19 cellular contexts compared by ENCODE assay signal in genomic region chr13:24894277-24894971, GRCh38.
DNase-seq lines count a peak whose midpoint lies in the region; ATAC-seq and TF ChIP-seq lines count a peak whose summit lies in the region.
"Had no signal": no experiment of that assay in that cellular context is flagged by ENCODE, and none has a peak within 500 bp of the region (broad histone marks: within the 10 kb centered on the region; RNA-seq: fewer than 3 reads in every experiment).

No MANE protein-coding gene starts in this region.

- H3K4me1 ChIP-seq in endodermal cell (ENCODE audit: control insufficient read depth, insufficient read depth, low read length), result no peaks in the 10 kb centered on the region
- H3K4me1 ChIP-seq: HAP-1, SJCRH30 had no signal

- WGBS in endodermal cell (ENCODE audit: insufficient coverage in 1 of 2, insufficient read length in 1 of 2), 2 experiments, result 94 to 97% methylated on average over 20 to 29 of the region's 29 CpGs

- H3K4me3 ChIP-seq in endodermal cell (ENCODE audit: low read length), result no peak overlapping the region
- H3K4me3 ChIP-seq: HAP-1, SJCRH30 had no signal

- no peaks in the 10 kb centered on the region for H3K4me1 Mint-ChIP-seq in stimulated activated naive CD8-positive, alpha-beta T cell treated with anti-CD3 and anti-CD28 coated beads, Interleukin-15, amount 100 ng/mL, for 72 hours
- H3K4me1 Mint-ChIP-seq in glutamatergic neuron (ENCODE audit: low read depth, unreplicated experiment), result peaks cover 8% of the 10 kb centered on the region
- no peaks in the 10 kb centered on the region for H3K4me1 Mint-ChIP-seq in endodermal cell
- H3K4me1 Mint-ChIP-seq in activated T-cell treated with anti-CD3 and anti-CD28 coated beads, Interleukin-2, amount 50 U/mL, for 4 hours (ENCODE audit: low read depth), result no peaks in the 10 kb centered on the region
- H3K4me1 Mint-ChIP-seq: CD14-positive monocyte had no signal

- intact Hi-C loops in posterior vena cava (cut with DNase I), result no loop called here

- H3K36me3 Mint-ChIP-seq in glutamatergic neuron (ENCODE audit: unreplicated experiment), result peaks cover 5% of the 10 kb centered on the region
- H3K36me3 Mint-ChIP-seq in endodermal cell (ENCODE audit: low read depth), result peaks cover 53% of the 10 kb centered on the region
- H3K36me3 Mint-ChIP-seq in activated T-cell treated with anti-CD3 and anti-CD28 coated beads, Interleukin-2, amount 50 U/mL, for 4 hours (ENCODE audit: insufficient read depth), result peaks cover 28% of the 10 kb centered on the region

- ATAC-seq in stimulated activated naive CD8-positive, alpha-beta T cell treated with anti-CD3 and anti-CD28 coated beads, Interleukin-15, amount 100 ng/mL, for 72 hours, result peak; percentile 39
- ATAC-seq in stimulated activated naive CD8-positive, alpha-beta T cell treated with anti-CD3 and anti-CD28 coated beads, Interleukin-15, Interleukin-2, amounts not matched to agents 100 U/mL and 50 U/mL, for 24 hours, result no peak
- no peak for ATAC-seq in activated T-cell treated with anti-CD3 and anti-CD28 coated beads, Interleukin-2, amount 50 U/mL, for 4 hours
- no peak for ATAC-seq in HG03039 (IDR thresholded peaks at IDR 0.05; ENCODE audit: unreplicated experiment)

- H3K9ac ChIP-seq in endodermal cell (ENCODE audit: extremely low read depth, low read length, poor library complexity, severe bottlenecking), result no peak overlapping the region

- no peaks in the 10 kb centered on the region for H3K9me3 Mint-ChIP-seq in stimulated activated naive CD8-positive, alpha-beta T cell treated with anti-CD3 and anti-CD28 coated beads, Interleukin-15, amount 100 ng/mL, for 72 hours
- H3K9me3 Mint-ChIP-seq in glutamatergic neuron (ENCODE audit: unreplicated experiment), result peaks cover 3% of the 10 kb centered on the region
- H3K9me3 Mint-ChIP-seq in endodermal cell, result no peaks in the 10 kb centered on the region
- H3K9me3 Mint-ChIP-seq in activated T-cell treated with anti-CD3 and anti-CD28 coated beads, Interleukin-2, amount 50 U/mL, for 4 hours, result no peaks in the 10 kb centered on the region

- TF ChIP-seq CTCF in glutamatergic neuron (IDR thresholded peaks at IDR 0.05; ENCODE audit: partially characterized antibody, unreplicated experiment), result no peak
- TF ChIP-seq CTCF in endodermal cell (conservative IDR thresholded peaks at IDR 0.05), result no peak

- no peaks in the 10 kb centered on the region for H3K27me3 ChIP-seq in endodermal cell (ENCODE audit: control insufficient read depth, insufficient read depth, low read length, poor library complexity, severe bottlenecking)
- H3K27me3 ChIP-seq: SJCRH30 had no signal

- H3K9me3 ChIP-seq in endodermal cell (ENCODE audit: control insufficient read depth, low read length), result no peaks in the 10 kb centered on the region
- H3K9me3 ChIP-seq: HAP-1, SJCRH30 had no signal

- no peak for DNase-seq in stimulated activated naive CD8-positive, alpha-beta T cell treated with anti-CD3 and anti-CD28 coated beads, Interleukin-15, amount 100 ng/mL, for 72 hours
- no peak for DNase-seq in stimulated activated naive CD8-positive, alpha-beta T cell treated with anti-CD3 and anti-CD28 coated beads, Interleukin-15, Interleukin-2, amounts not matched to agents 100 U/mL and 50 U/mL, for 24 hours
- DNase-seq in glutamatergic neuron, result no peak
- DNase-seq in posterior vena cava (ENCODE audit: low spot score), result peak; percentile 58
- DNase-seq in endodermal cell, result no peak
- no peak for DNase-seq in activated T-cell treated with anti-CD3 and anti-CD28 coated beads, Interleukin-2, amount 50 U/mL, for 4 hours
- DNase-seq: EL; Kasumi-1; NCI-H1694; NCI-H2081; NCI-H2171; NCI-H345; NCI-H774; NK-92 treated with Interleukin-12 subunit alpha and Interleukin-12 subunit beta, amount 100 ng/mL, for 24 hours had no signal

- H3K27me3 Mint-ChIP-seq in stimulated activated naive CD8-positive, alpha-beta T cell treated with anti-CD3 and anti-CD28 coated beads, Interleukin-15, amount 100 ng/mL, for 72 hours, result no peaks in the 10 kb centered on the region
- H3K27me3 Mint-ChIP-seq in glutamatergic neuron (ENCODE audit: unreplicated experiment) (no peaks in the 10 kb centered on the region), endodermal cell (ENCODE audit: insufficient read depth) (no peaks in the 10 kb centered on the region)
- no peaks in the 10 kb centered on the region for H3K27me3 Mint-ChIP-seq in activated T-cell treated with anti-CD3 and anti-CD28 coated beads, Interleukin-2, amount 50 U/mL, for 4 hours (ENCODE audit: low read depth)

- H3K27ac ChIP-seq in endodermal cell (ENCODE audit: low read depth, low read length), result no peak overlapping the region
- H3K27ac ChIP-seq: RWPE1, SJCRH30 had no signal

- H3K27ac Mint-ChIP-seq in stimulated activated naive CD8-positive, alpha-beta T cell treated with anti-CD3 and anti-CD28 coated beads, Interleukin-15, amount 100 ng/mL, for 72 hours, result peak overlapping the region in 1 of 2 donors; percentile 74
- H3K27ac Mint-ChIP-seq in glutamatergic neuron (ENCODE audit: unreplicated experiment), result peak overlapping the region; percentile 3
- H3K27ac Mint-ChIP-seq in endodermal cell, result no peak overlapping the region

- H3K36me3 ChIP-seq in endodermal cell (ENCODE audit: control insufficient read depth, insufficient read depth, low read length), result peaks cover 80% of the 10 kb centered on the region

- H3K4me3 Mint-ChIP-seq in stimulated activated naive CD8-positive, alpha-beta T cell treated with anti-CD3 and anti-CD28 coated beads, Interleukin-15, amount 100 ng/mL, for 72 hours, result no peak overlapping the region
- H3K4me3 Mint-ChIP-seq in glutamatergic neuron (ENCODE audit: unreplicated experiment) (no peak overlapping the region), endodermal cell (no peak overlapping the region)
- no peak overlapping the region for H3K4me3 Mint-ChIP-seq in activated T-cell treated with anti-CD3 and anti-CD28 coated beads, Interleukin-2, amount 50 U/mL, for 4 hours
- H3K4me3 Mint-ChIP-seq: CD14-positive monocyte had no signal
